9 cellular contexts compared by ENCODE assay signal in the genomic region with DNA sequence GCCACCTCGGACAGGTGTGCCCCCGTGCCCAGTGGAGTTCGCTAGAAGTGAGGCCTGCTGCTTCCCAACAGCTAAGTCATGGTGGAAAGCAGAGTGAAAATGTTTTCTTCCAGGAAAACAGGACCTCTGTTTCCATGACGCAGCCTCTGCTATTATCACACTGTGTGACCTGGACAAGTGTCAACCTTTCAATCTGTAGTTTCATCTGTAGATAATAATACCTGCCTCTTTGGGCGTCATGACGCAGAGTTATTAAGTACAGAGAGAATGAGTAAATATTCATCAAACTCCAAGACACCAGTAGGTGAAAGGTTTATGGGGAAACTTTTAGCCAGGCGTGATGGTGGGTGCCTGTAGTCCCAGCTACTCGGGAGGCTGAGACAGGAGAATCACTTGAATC.
"Had no signal": no experiment of that assay in that cellular context is flagged by ENCODE, and none has a peak within 500 bp of the region (broad histone marks: within the 10 kb centered on the region; RNA-seq: fewer than 3 reads in every experiment).

No MANE protein-coding gene starts in this region.

- H3K4me3 Mint-ChIP-seq: activated CD4-positive, alpha-beta memory T cell treated with anti-CD3 and anti-CD28 coated beads for 36 hours; activated T-cell treated with anti-CD3 and anti-CD28 coated beads, Interleukin-2, amount 50 U/mL, for 72 hours; natural killer cell had no signal

- H3K4me3 ChIP-seq: gastroesophageal sphincter, lung, stomach had no signal

- H3K4me1 Mint-ChIP-seq: natural killer cell had no signal

- ATAC-seq: activated T-cell treated with anti-CD3 and anti-CD28 coated beads, Interleukin-2, amount 50 U/mL, for 72 hours; gastroesophageal sphincter; natural killer cell had no signal

- DNase-seq: activated CD4-positive, alpha-beta memory T cell treated with anti-CD3 and anti-CD28 coated beads for 36 hours; activated T-cell treated with anti-CD3 and anti-CD28 coated beads, Interleukin-2, amount 50 U/mL, for 72 hours; effector CD4-positive, alpha-beta T cell; natural killer cell; stimulated activated CD4-positive, alpha-beta T cell treated with anti-CD3 and anti-CD28 coated beads, Interleukin-4, amount 100 ng/mL, for 4 hours; stomach; T-helper 9 cell had no signal

- H3K36me3 ChIP-seq: gastroesophageal sphincter, stomach had no signal

- H3K36me3 Mint-ChIP-seq: activated CD4-positive, alpha-beta memory T cell treated with anti-CD3 and anti-CD28 coated beads for 36 hours; natural killer cell had no signal

- H3K9me3 Mint-ChIP-seq: activated CD4-positive, alpha-beta memory T cell treated with anti-CD3 and anti-CD28 coated beads for 36 hours; activated T-cell treated with anti-CD3 and anti-CD28 coated beads, Interleukin-2, amount 50 U/mL, for 72 hours; natural killer cell had no signal

- H3K27ac Mint-ChIP-seq: activated CD4-positive, alpha-beta memory T cell treated with anti-CD3 and anti-CD28 coated beads for 36 hours; activated T-cell treated with anti-CD3 and anti-CD28 coated beads, Interleukin-2, amount 50 U/mL, for 72 hours; natural killer cell had no signal

- H3K9me3 ChIP-seq: gastroesophageal sphincter, stomach had no signal
